Comparison of ENCODE assay signal across 20 cellular contexts in genomic region chr6:169216830-169217229, GRCh38. TPM values are rescaled to one million over a fixed set of nuclear protein-coding genes. Genes with fewer than 3 reads are reported as not detected.
DNase-seq lines count a peak whose midpoint lies in the region; ATAC-seq, FAIRE-seq and TF ChIP-seq lines count a peak whose summit lies in the region.
"Had no signal": no experiment of that assay in that cellular context is flagged by ENCODE, and none has a peak within 500 bp of the region (broad histone marks: within the 10 kb centered on the region; RNA-seq: fewer than 3 reads in every experiment).

No MANE protein-coding gene starts in this region.

- H3K4me3 ChIP-seq in GM23248, result no peak overlapping the region
- H3K4me3 ChIP-seq in K562, result no peak overlapping the region
- no peak overlapping the region for H3K4me3 ChIP-seq in subcutaneous abdominal adipose tissue (ENCODE audit: low read depth in 1 of 5, low read length in 5 of 5)
- H3K4me3 ChIP-seq in effector memory CD4-positive, alpha-beta T cell (ENCODE audit: insufficient read depth, low read depth, low read length, poor library complexity, severe bottlenecking), result no peak overlapping the region

- H3K27ac ChIP-seq in GM23248, result peak overlapping the region; percentile 97
- H3K27ac ChIP-seq in K562 (ENCODE audit: extremely low read depth, low read depth, low read length), result no peak overlapping the region
- H3K27ac ChIP-seq in subcutaneous abdominal adipose tissue (ENCODE audit: low read depth, low read length), result peak overlapping the region; percentile 95
- H3K27ac ChIP-seq in effector memory CD4-positive, alpha-beta T cell (ENCODE audit: insufficient read depth, low read length, poor library complexity, severe bottlenecking), result no peak overlapping the region

- peak overlapping the region; percentile 2; the same call in 1 of the 2 replicates for H3K9ac ChIP-seq in GM23248
- no peak overlapping the region for H3K9ac ChIP-seq in K562 (ENCODE audit: insufficient read depth in 1 of 2, low read depth in 2 of 2, low read length in 2 of 2)
- H3K9ac ChIP-seq in subcutaneous abdominal adipose tissue (ENCODE audit: low read length in 5 of 5), result no peak overlapping the region

- intact Hi-C loops in K562 (cut with micrococcal nuclease), result no loop called here

- peak; percentile 37 for DNase-seq in GM23248
- DNase-seq in K562 (ENCODE audit: extremely low read depth in 1 of 4, low spot score in 3 of 4), result no peak
- DNase-seq in islet precursor cell, result peak; percentile 26
- DNase-seq in erythroblast (lab: John Stamatoyannopoulos, UW), result no peak
- DNase-seq in effector memory CD4-positive, alpha-beta T cell, result no peak
- DNase-seq: C1 segment of cervical spinal cord, DMS 273 treated with DMSO at 0.1 percent for 48 hours, EL, H9, Karpas-422, NCI-H1417 treated with DMSO at 0.1 percent for 48 hours, NCI-H2029, NCI-H2171 treated with DMSO at 0.1 percent for 48 hours, NCI-H82, SHP77 treated with DMSO at 0.1 percent for 48 hours had no signal

- H3K4me1 ChIP-seq in GM23248 (ENCODE audit: insufficient read depth) (peaks cover 23% of the 10 kb centered on the region), K562 (replicated peaks in 1 of 2; ENCODE audit: control insufficient read depth in 2 of 2, insufficient read depth in 2 of 2, low read length in 2 of 2) (peaks cover 0 to 13% of the 10 kb centered on the region in 2 experiments; a peak in 3 of 5 replicates), subcutaneous abdominal adipose tissue (ENCODE audit: control insufficient read depth in 5 of 5, insufficient read depth in 5 of 5, low read length in 5 of 5) (peaks cover 13 to 60% (median 45%) of the 10 kb centered on the region in 5 donors)
- H3K4me1 ChIP-seq in effector memory CD4-positive, alpha-beta T cell (ENCODE audit: control insufficient read depth, insufficient read depth, low read length, poor library complexity, severe bottlenecking), result no peaks in the 10 kb centered on the region

- TF ChIP-seq RAD21 in K562 (CRISPR knock-in tag; conservative IDR thresholded peaks at IDR 0.05 in 1 of 2, IDR thresholded peaks at IDR 0.05 in 1 of 2), result no peak

- POLR2A ChIA-PET in K562 (lab: Yijun Ruan, JAX), result no interaction called here

- H3K27me3 ChIP-seq in GM23248 (replicated peaks; ENCODE audit: insufficient read depth) (no peaks in the 10 kb centered on the region), K562 (ENCODE audit: control insufficient read depth in 2 of 2, insufficient read depth in 2 of 2, low read length in 2 of 2) (peaks cover 8 to 26% of the 10 kb centered on the region in 2 experiments; a peak in 3 of 5 replicates), subcutaneous abdominal adipose tissue (ENCODE audit: control insufficient read depth in 5 of 5, insufficient read depth in 4 of 5, low read length in 5 of 5) (no peaks in the 10 kb centered on the region)
- H3K27me3 ChIP-seq in effector memory CD4-positive, alpha-beta T cell (replicated peaks; ENCODE audit: control insufficient read depth, insufficient read depth, low read length, poor library complexity, severe bottlenecking), result no peaks in the 10 kb centered on the region

- BruUV-seq in K562 (replicated peaks; lab: Mats Ljungman, UMichigan), result no TSS peak

- no peaks in the 10 kb centered on the region for H3K9me2 ChIP-seq in GM23248 (ENCODE audit: insufficient read depth)

- H4K20me1 ChIP-seq in GM23248 (ENCODE audit: insufficient read depth) (no peaks in the 10 kb centered on the region), K562 (replicated peaks; ENCODE audit: control insufficient read depth, insufficient read depth, low read length) (no peaks in the 10 kb centered on the region)

- no peaks in the 10 kb centered on the region for H3K79me2 ChIP-seq in GM23248 (ENCODE audit: insufficient read depth)
- no peaks in the 10 kb centered on the region for H3K79me2 ChIP-seq in K562 (ENCODE audit: control insufficient read depth, insufficient read depth, low read length)

- TF ChIP-seq POLR2A in K562 (conservative IDR thresholded peaks at IDR 0.05) (no peak), erythroblast (IDR thresholded peaks at IDR 0.05; ENCODE audit: low read length) (no peak)

- ATAC-seq in K562 (no peak), HG03469 (IDR thresholded peaks at IDR 0.05; ENCODE audit: unreplicated experiment) (no peak)
- ATAC-seq: HepG2 had no signal

- TF ChIP-seq EP300 in K562 (IDR thresholded peaks at IDR 0.05; ENCODE audit: low read length), result no peak

- H3K9me3 ChIP-seq in GM23248 (ENCODE audit: low read depth) (no peaks in the 10 kb centered on the region), K562 (replicated peaks; ENCODE audit: control insufficient read depth, insufficient read depth, low read depth, low read length) (peaks cover 7% of the 10 kb centered on the region; the same call in 1 of the 2 replicates), subcutaneous abdominal adipose tissue (ENCODE audit: control insufficient read depth in 5 of 5, low read length in 5 of 5) (no peaks in the 10 kb centered on the region)
- no peaks in the 10 kb centered on the region for H3K9me3 ChIP-seq in effector memory CD4-positive, alpha-beta T cell (ENCODE audit: control insufficient read depth, low read length)

- H3F3A ChIP-seq in GM23248 (ENCODE audit: insufficient read depth), result peaks cover 32% of the 10 kb centered on the region

- H2AFZ ChIP-seq in GM23248, result peak overlapping the region; percentile 17; the same call in 1 of the 2 replicates
- H2AFZ ChIP-seq in K562 (ENCODE audit: low read depth, low read length), result no peak overlapping the region

- CTCF ChIA-PET in K562 (lab: Yijun Ruan, JAX; ENCODE audit: low intra/inter-chr PET ratio), result no interaction called here

- FAIRE-seq in K562 (lab: Jason Lieb, UNC), result no peak
- FAIRE-seq: HepG2, RCC 7860 had no signal

- no peaks in the 10 kb centered on the region for H3K9me1 ChIP-seq in K562 (ENCODE audit: control insufficient read depth, insufficient read depth, low read length)

- in situ Hi-C loops in GM23248 (cut with MboI), result loop anchor here (25.0 kb wide), 1 partner anchor 255 kb away; no protein-coding TSS in a partner anchor
- in situ Hi-C loops in K562 (cut with MboI), result no loop called here

- 53 to 55% methylated on average over 14 of the region's 14 CpGs for WGBS in GM23248 (ENCODE audit: low coverage in 1 of 2, low lambda C conversion rate in 2 of 2, missing lambda C conversion rate in 2 of 2), 2 experiments
- WGBS in K562 (ENCODE audit: insufficient coverage, low coverage, missing lambda C conversion rate), result 7% methylated on average over 14 of the region's 14 CpGs

- peaks cover 17% of the 10 kb centered on the region; the same call in 1 of the 2 replicates for H3K36me3 ChIP-seq in GM23248 (ENCODE audit: low read depth)
- no peaks in the 10 kb centered on the region for H3K36me3 ChIP-seq in K562 (ENCODE audit: control insufficient read depth, insufficient read depth, low read length)
- peaks cover 0 to 3% (median 0%) of the 10 kb centered on the region in 5 donors for H3K36me3 ChIP-seq in subcutaneous abdominal adipose tissue (ENCODE audit: control insufficient read depth in 5 of 5, insufficient read depth in 5 of 5, low read length in 5 of 5)
- no peaks in the 10 kb centered on the region for H3K36me3 ChIP-seq in effector memory CD4-positive, alpha-beta T cell (ENCODE audit: control insufficient read depth, insufficient read depth, low read length)

- no peak overlapping the region for H3K4me2 ChIP-seq in GM23248 (ENCODE audit: unreplicated experiment)
- H3K4me2 ChIP-seq in K562 (ENCODE audit: insufficient read depth, low read length), result no peak overlapping the region

- no peak for TF ChIP-seq CTCF in K562 (IDR thresholded peaks at IDR 0.05 in 2 of 3, conservative IDR thresholded peaks at IDR 0.05 in 1 of 3; ENCODE audit: insufficient read depth in 2 of 3, low read depth in 1 of 3, low read length in 3 of 3)

TF ChIP-seq in K562, 482 proteins besides CTCF, POLR2A, EP300 and RAD21:
- TF ChIP-seq HNRNPLL (IDR thresholded peaks at IDR 0.05; ENCODE audit: low read depth, low read length, poor library complexity, severe bottlenecking) (peak; percentile 60), ZNF3 (CRISPR knock-in tag; IDR thresholded peaks at IDR 0.05) (no peak)

RNA-seq across cellular contexts. Expression of gene THBS2, which starts 36.8 kb away (rescaled TPM):
- total RNA-seq in GM23248 (2014; rRNA removed; shearing (Covaris generic)), result 124 and 137 TPM in 2 replicates
- polyA plus RNA-seq in GM23248 (2016; fragmentation: Nextera tagmentation; extraction: Ambion mirVana) (76.4 and 77.8 TPM in 2 replicates), K562 (2011; rRNA removed) (not detected in 2 replicates), K562 (2014; fragmentation: Illumina TruSeq; extraction: Trizol) (not detected in 2 replicates), K562 (2014; fragmentation: Nextera tagmentation; extraction: Ambion mirVana) (under 1 TPM; 0.03 TPM), K562 (2014; rRNA removed) (not detected in 2 replicates)
- not detected in 2 replicates for total RNA-seq in K562 (2011; cell fraction: chromatin; rRNA removed; ENCODE audit: low replicate concordance)
- not detected in 2 replicates for total RNA-seq in K562 (2011; cell fraction: nucleolus; rRNA removed)
- not detected in 2 replicates for total RNA-seq in K562 (2011; cell fraction: nucleoplasm; rRNA removed)
- total RNA-seq in K562 (2014; rRNA removed) (not detected in 2 replicates), K562 (2014; rRNA removed; fragmentation: Illumina TruSeq; extraction: Trizol) (not detected in 2 replicates), K562 (2015; rRNA removed; fragmentation: Illumina TruSeq; extraction: Trizol) (not detected in 2 replicates), K562 (2021) (0.11 and 0.27 TPM in 2 replicates)
- not detected in 2 replicates for polyA plus RNA-seq in K562 (2011; cell fraction: cytosol; rRNA removed)
- not detected in 2 replicates for polyA plus RNA-seq in K562 (2011; cell fraction: nucleus; rRNA removed)
- 0.09 and 0.19 TPM in 2 replicates for polyA plus RNA-seq in K562 (2012)
- not detected in 2 replicates for polyA minus RNA-seq in K562 (2011; rRNA and poly(A)+ RNA removed)
- not detected in 2 replicates for polyA minus RNA-seq in K562 (2011; cell fraction: cytosol; rRNA and poly(A)+ RNA removed)
- polyA minus RNA-seq in K562 (2011; cell fraction: nucleus; rRNA and poly(A)+ RNA removed), result not detected in 2 replicates
- total RNA-seq: NCI-H460 had no signal

Comparison
In these comparisons a context has a peak if more than half of its experiments do, and no peak if none do; other contexts are left out.
1. DNase-seq: peak in GM23248 (single experiment) and islet precursor cell (single experiment); none in K562 (0 of 4), erythroblast (0 of 2) and effector memory CD4-positive, alpha-beta T cell (0 of 3).
2. H3K27ac ChIP-seq: peak in GM23248 (single experiment) and subcutaneous abdominal adipose tissue (single experiment); none in K562 (single experiment) and effector memory CD4-positive, alpha-beta T cell (single experiment).
3. RNA of gene THBS2, which starts 36.8 kb away (total RNA-seq): 124 to 137 TPM in GM23248; 0.11 to 0.27 TPM in K562; every median in the first group is over 10 times any median in the second.